ENCODE assay signal across 8 cellular contexts in the genomic region with DNA sequence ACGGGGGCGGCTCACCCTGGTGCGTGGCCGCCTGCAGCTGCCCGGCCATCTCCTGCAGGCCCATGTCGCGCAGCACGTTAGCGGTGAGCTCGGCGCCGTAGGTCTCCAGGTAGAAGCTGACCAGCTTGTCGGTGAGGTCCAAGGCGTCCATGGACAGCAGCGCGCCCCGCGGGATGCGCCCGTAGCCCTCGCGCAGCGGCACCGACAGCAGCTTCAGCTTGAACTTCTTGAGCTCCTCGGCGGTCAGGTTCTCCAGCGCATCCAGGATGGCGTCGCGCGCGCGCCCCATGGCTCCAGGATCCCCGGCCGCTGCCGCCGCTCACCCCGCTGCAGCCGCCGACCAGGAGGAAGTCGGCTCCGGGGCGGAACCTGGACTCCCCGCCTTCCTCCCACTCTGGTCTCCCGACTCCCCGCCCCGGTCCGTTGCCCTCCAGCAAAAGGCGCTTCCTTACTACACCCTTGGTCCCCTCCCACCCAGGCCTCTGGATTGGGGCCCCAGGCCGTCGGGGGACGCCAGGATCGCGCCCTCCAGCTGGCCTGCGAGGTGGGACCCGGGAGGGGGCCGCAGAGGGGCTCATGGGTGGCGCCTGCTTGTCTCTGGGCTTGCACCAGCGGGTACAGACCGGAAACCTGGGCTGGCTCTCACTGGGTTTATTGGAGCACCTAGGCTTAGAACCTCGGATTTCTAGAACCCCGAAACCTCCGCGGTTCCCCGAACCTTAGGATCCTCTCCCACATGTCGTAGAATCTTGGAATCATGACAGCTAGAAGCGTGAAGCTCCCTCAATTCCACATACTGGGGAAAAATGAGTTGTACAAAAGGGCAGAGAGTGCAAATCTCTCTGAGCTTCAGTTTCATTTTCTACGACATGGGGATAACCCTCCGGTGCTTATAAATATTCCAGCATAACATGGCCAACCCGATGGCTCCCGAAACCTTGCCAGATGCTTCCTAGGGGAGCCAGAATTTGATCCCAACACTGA. TPM values are rescaled to one million over a fixed set of nuclear protein-coding genes. Genes with fewer than 3 reads are reported as not detected.
DNase-seq lines count a peak whose midpoint lies in the region; ATAC-seq and TF ChIP-seq lines count a peak whose summit lies in the region.

TSS of gene PYCARD (minus strand) at position 359 of the 984 bp plus-strand sequence. CDS start at position 289, 70 bp downstream.

- POLR2A ChIA-PET in MCF 10A (lab: Yijun Ruan, JAX): interaction anchor here (0.5 to 2.3 kb wide), 4 partner anchors 10 to 74 kb away, joined by 3 to 13 read pairs (median 5); partner anchors contain the start of gene FUS

- H3K27ac ChIP-seq in breast epithelium: peak within 1 kb of the TSS; percentile 23 to 79
- H3K27ac ChIP-seq in epithelial cell of prostate: peak within 1 kb of the TSS; percentile 59
- H3K27ac ChIP-seq in vagina: peak within 1 kb of the TSS; percentile 50

- no TSS peak for BruUV-seq in MCF 10A (replicated peaks; lab: Mats Ljungman, UMichigan)

- H3K9me3 ChIP-seq in breast epithelium (no peaks in the 10 kb centered on the region), T-helper 17 cell (ENCODE audit: control insufficient read depth, low read length, poor library complexity, severe bottlenecking) (no peaks in the 10 kb centered on the region), vagina (no peaks in the 10 kb centered on the region)

- H3K27ac Mint-ChIP-seq in MCF 10A (ENCODE audit: low read depth, unreplicated experiment): no peak within 1 kb of the TSS
- peak within 1 kb of the TSS; percentile 90 for H3K27ac Mint-ChIP-seq in T-helper 17 cell

- H3K4me1 Mint-ChIP-seq in MCF 10A (ENCODE audit: insufficient read depth, unreplicated experiment) (peaks cover 12% of the 10 kb centered on the region), T-helper 17 cell (peaks cover 39% of the 10 kb centered on the region)

- H3K36me3 ChIP-seq in breast epithelium (no peaks in the 10 kb centered on the region), vagina (no peaks in the 10 kb centered on the region)

- peaks cover 9% of the 10 kb centered on the region for H3K36me3 Mint-ChIP-seq in MCF 10A (ENCODE audit: insufficient read depth, unreplicated experiment)
- peaks cover 5% of the 10 kb centered on the region for H3K36me3 Mint-ChIP-seq in T-helper 17 cell (ENCODE audit: low read depth)

- peak within 1 kb of the TSS; percentile 74 to 98 (median 83) for H3K4me3 ChIP-seq in breast epithelium
- peak within 1 kb of the TSS; percentile 57 to 59 for H3K4me3 ChIP-seq in vagina

- no peak for TF ChIP-seq CTCF in breast epithelium (IDR thresholded peaks at IDR 0.05)
- no peak for TF ChIP-seq CTCF in MCF 10A (IDR thresholded peaks at IDR 0.05; ENCODE audit: unreplicated experiment)
- no peak for TF ChIP-seq CTCF in vagina (IDR thresholded peaks at IDR 0.05)

- intact Hi-C loops in breast epithelium (cut with DNase I; ENCODE audit: low total_unique reads) (no loop called here), MCF 10A (cut with micrococcal nuclease) (no loop called here), vagina (cut with DNase I) (no loop called here)

- H3K27me3 ChIP-seq in breast epithelium (no peaks in the 10 kb centered on the region), vagina (no peaks in the 10 kb centered on the region)

- peaks cover 4% of the 10 kb centered on the region for H3K9me3 Mint-ChIP-seq in MCF 10A (ENCODE audit: unreplicated experiment)

- DNase-seq in breast epithelium (ENCODE audit: low spot score in 2 of 2): no peak
- no peak for DNase-seq in MCF 10A (ENCODE audit: unreplicated experiment)
- DNase-seq in T-helper 17 cell: peak in 2 of 3 donors; percentile 23 to 28
- DNase-seq in epithelial cell of prostate (ENCODE audit: low read depth, low spot score): no peak
- peak; percentile 31 for DNase-seq in mucosa of gallbladder (ENCODE audit: low spot score)
- DNase-seq in vagina (ENCODE audit: extremely low spot score in 2 of 2): no peak
- DNase-seq in activated gamma-delta T cell (lab: John Stamatoyannopoulos, UW): no peak

- H3K27me3 Mint-ChIP-seq in MCF 10A (ENCODE audit: insufficient read depth, unreplicated experiment) (peaks cover 21% of the 10 kb centered on the region), T-helper 17 cell (no peaks in the 10 kb centered on the region)

- ATAC-seq in HG03108 (IDR thresholded peaks at IDR 0.05; ENCODE audit: unreplicated experiment) (peak; percentile 27), T-helper 17 cell (peak; percentile 39)

- H3K4me1 ChIP-seq in breast epithelium: peaks cover 8% of the 10 kb centered on the region in 2 donors
- peaks cover 30% of the 10 kb centered on the region for H3K4me1 ChIP-seq in vagina

- CTCF ChIA-PET in MCF 10A (lab: Yijun Ruan, JAX): interaction anchor here (0.6 to 2.1 kb wide), 4 partner anchors 12 to 508 kb away, joined by 3 to 5 read pairs (median 3); no protein-coding TSS in a partner anchor

- TF ChIP-seq POLR2A in breast epithelium (IDR thresholded peaks at IDR 0.05) (no peak), vagina (IDR thresholded peaks at IDR 0.05) (no peak)

- H3K4me3 Mint-ChIP-seq in MCF 10A (ENCODE audit: unreplicated experiment): no peak within 1 kb of the TSS
- peak within 1 kb of the TSS; percentile 93 for H3K4me3 Mint-ChIP-seq in T-helper 17 cell

RNA-seq across cellular contexts. Expression of gene PYCARD, which starts in this region (rescaled TPM):
- total RNA-seq in breast epithelium (10 to 100 TPM; 32.9 to 50.2 (median 35.7) TPM), MCF 10A (2022) (0.47 and 0.76 TPM in 2 replicates), T-helper 17 cell (10 to 100 TPM; 17.9 to 22.1 TPM), mucosa of gallbladder (25.1 TPM), vagina (85.0 TPM)

Comparison
In these comparisons a context has a peak if more than half of its experiments do, and no peak if none do; other contexts are left out.
1. RNA of gene PYCARD (total RNA-seq): 85.0 TPM in vagina (single experiment), 32.9 to 50.2 TPM in breast epithelium, 25.1 TPM in mucosa of gallbladder (single experiment) and 17.9 to 22.1 TPM in T-helper 17 cell; 0.47 to 0.76 TPM in MCF 10A; every median in the first group is over 10 times any median in the second.
2. DNase-seq: peak in T-helper 17 cell (2 of 3) and mucosa of gallbladder (single experiment); none in breast epithelium (0 of 2), MCF 10A (single experiment), epithelial cell of prostate (single experiment), vagina (0 of 2) and activated gamma-delta T cell (single experiment).
3. Peak in every context shown above with its lines, with median percentiles within 50 percentile points of each other: H3K27ac ChIP-seq.